Comparison of ENCODE assay signal across 1 cellular context in the genomic region with DNA sequence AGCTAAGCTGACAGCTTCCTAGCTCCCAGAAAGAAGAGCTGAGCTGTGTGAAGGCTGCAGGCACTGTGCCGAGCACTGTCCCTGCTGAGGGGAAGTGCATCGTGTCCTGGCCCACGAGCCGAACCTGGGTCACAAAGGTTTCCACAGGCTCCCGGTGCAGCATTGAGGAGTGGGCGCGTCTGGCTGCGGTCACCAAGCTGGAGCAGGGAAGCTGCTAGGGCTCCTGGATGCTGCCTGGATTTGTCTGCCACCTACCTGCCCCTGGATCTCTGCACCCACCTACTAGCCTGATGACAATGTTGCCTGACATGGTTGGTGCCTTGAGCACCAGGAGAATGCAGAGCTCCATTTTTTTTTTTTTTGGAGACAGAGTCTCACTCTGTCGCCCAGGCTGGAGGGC.
TF ChIP-seq lines count a peak whose summit lies in the region.

No MANE protein-coding gene starts in this region.

TF ChIP-seq in HCT116, 20 proteins besides CTCF, POLR2A, EP300 and RAD21 (continued from another document):
- TF ChIP-seq, protein P1, sequence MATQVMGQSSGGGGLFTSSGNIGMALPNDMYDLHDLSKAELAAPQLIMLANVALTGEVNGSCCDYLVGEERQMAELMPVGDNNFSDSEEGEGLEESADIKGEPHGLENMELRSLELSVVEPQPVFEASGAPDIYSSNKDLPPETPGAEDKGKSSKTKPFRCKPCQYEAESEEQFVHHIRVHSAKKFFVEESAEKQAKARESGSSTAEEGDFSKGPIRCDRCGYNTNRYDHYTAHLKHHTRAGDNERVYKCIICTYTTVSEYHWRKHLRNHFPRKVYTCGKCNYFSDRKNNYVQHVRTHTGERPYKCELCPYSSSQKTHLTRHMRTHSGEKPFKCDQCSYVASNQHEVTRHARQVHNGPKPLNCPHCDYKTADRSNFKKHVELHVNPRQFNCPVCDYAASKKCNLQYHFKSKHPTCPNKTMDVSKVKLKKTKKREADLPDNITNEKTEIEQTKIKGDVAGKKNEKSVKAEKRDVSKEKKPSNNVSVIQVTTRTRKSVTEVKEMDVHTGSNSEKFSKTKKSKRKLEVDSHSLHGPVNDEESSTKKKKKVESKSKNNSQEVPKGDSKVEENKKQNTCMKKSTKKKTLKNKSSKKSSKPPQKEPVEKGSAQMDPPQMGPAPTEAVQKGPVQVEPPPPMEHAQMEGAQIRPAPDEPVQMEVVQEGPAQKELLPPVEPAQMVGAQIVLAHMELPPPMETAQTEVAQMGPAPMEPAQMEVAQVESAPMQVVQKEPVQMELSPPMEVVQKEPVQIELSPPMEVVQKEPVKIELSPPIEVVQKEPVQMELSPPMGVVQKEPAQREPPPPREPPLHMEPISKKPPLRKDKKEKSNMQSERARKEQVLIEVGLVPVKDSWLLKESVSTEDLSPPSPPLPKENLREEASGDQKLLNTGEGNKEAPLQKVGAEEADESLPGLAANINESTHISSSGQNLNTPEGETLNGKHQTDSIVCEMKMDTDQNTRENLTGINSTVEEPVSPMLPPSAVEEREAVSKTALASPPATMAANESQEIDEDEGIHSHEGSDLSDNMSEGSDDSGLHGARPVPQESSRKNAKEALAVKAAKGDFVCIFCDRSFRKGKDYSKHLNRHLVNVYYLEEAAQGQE (IDR thresholded peaks at IDR 0.05; ENCODE audit: low read depth): no peak
- TF ChIP-seq SRF (IDR thresholded peaks at IDR 0.05; ENCODE audit: low read depth): no peak
- no peak for TF ChIP-seq EZH2phosphoT487 (IDR thresholded peaks at IDR 0.05; ENCODE audit: borderline replicate concordance)
- TF ChIP-seq ZBTB33 (IDR thresholded peaks at IDR 0.05; ENCODE audit: extremely low read depth, insufficient replicate concordance, low read length): no peak
- no peak for TF ChIP-seq FOSL1 (IDR thresholded peaks at IDR 0.05; ENCODE audit: low read depth)
- TF ChIP-seq, protein P2, sequence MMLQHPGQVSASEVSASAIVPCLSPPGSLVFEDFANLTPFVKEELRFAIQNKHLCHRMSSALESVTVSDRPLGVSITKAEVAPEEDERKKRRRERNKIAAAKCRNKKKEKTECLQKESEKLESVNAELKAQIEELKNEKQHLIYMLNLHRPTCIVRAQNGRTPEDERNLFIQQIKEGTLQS (IDR thresholded peaks at IDR 0.05): no peak
- TF ChIP-seq EZH2 (IDR thresholded peaks at IDR 0.05): no peak
- TF ChIP-seq ZNF274 (IDR thresholded peaks at IDR 0.05; ENCODE audit: low read depth, low read length): no peak
- TF ChIP-seq MAX (IDR thresholded peaks at IDR 0.05): no peak
- no peak for TF ChIP-seq TCF7L2 (IDR thresholded peaks at IDR 0.05; ENCODE audit: borderline replicate concordance, extremely low read depth, insufficient read depth, insufficient read length)
- no peak for TF ChIP-seq JUND (IDR thresholded peaks at IDR 0.05)
- no peak for TF ChIP-seq SIN3A (IDR thresholded peaks at IDR 0.05; ENCODE audit: low read depth)
- no peak for TF ChIP-seq EGR1 (IDR thresholded peaks at IDR 0.05; ENCODE audit: low read depth)
- no peak for TF ChIP-seq POLR2AphosphoS5 (IDR thresholded peaks at IDR 0.05; ENCODE audit: low read depth, low read length)
- TF ChIP-seq CBX3 (IDR thresholded peaks at IDR 0.05; ENCODE audit: low read depth): no peak
- TF ChIP-seq CEBPB (IDR thresholded peaks at IDR 0.05; ENCODE audit: low read depth): no peak
- TF ChIP-seq SP1 (IDR thresholded peaks at IDR 0.05; ENCODE audit: low read depth): no peak
